Comparison of ENCODE assay signal across 25 cellular contexts in genomic region chr13:48511621-48512232, GRCh38. TPM values are rescaled to one million over a fixed set of nuclear protein-coding genes. Genes with fewer than 3 reads are reported as not detected.
DNase-seq lines count a peak whose midpoint lies in the region; ATAC-seq, FAIRE-seq and TF ChIP-seq lines count a peak whose summit lies in the region.
"Had no signal": no experiment of that assay in that cellular context is flagged by ENCODE, and none has a peak within 500 bp of the region (broad histone marks: within the 10 kb centered on the region; RNA-seq: fewer than 3 reads in every experiment).

No MANE protein-coding gene starts in this region.

- H3K9ac ChIP-seq in skeletal muscle satellite cell (ENCODE audit: low read depth, low read length) = no peak overlapping the region

- TF ChIP-seq CTCF in left ventricle myocardium inferior (IDR thresholded peaks at IDR 0.05; ENCODE audit: borderline replicate concordance) (no peak), GM23338 (conservative IDR thresholded peaks at IDR 0.05; ENCODE audit: low read depth in 2 of 2) (no peak)

- H3K9me3 ChIP-seq in left ventricle myocardium inferior (replicated peaks) (no peaks in the 10 kb centered on the region), skeletal muscle satellite cell (replicated peaks; ENCODE audit: low read length) (no peaks in the 10 kb centered on the region)
- H3K9me3 ChIP-seq: ascending aorta, esophagus muscularis mucosa, gastroesophageal sphincter, pancreas had no signal

- H3K27ac Mint-ChIP-seq in GM23338 = no peak overlapping the region
- H3K27ac Mint-ChIP-seq: activated naive CD8-positive, alpha-beta T cell; CD8-positive, alpha-beta memory T cell; naive thymus-derived CD8-positive, alpha-beta T cell had no signal

- H3K4me1 ChIP-seq in left ventricle myocardium inferior (peaks cover 52% of the 10 kb centered on the region), skeletal muscle satellite cell (ENCODE audit: control insufficient read depth, insufficient read depth, low read length) (peaks cover 1% of the 10 kb centered on the region), GM23338 (ENCODE audit: insufficient read depth) (no peaks in the 10 kb centered on the region)
- H3K4me1 ChIP-seq: ascending aorta, pancreas had no signal

- ATAC-seq in GM23338 = no peak
- ATAC-seq: gastroesophageal sphincter; naive thymus-derived CD8-positive, alpha-beta T cell; sciatic nerve had no signal

- H3K4me3 ChIP-seq in left ventricle myocardium inferior (peak overlapping the region; percentile 48), skeletal muscle satellite cell (ENCODE audit: low read length) (peak overlapping the region; percentile 12), GM23338 (no peak overlapping the region)
- H3K4me3 ChIP-seq: ascending aorta, esophagus muscularis mucosa, gastroesophageal sphincter, pancreas had no signal

- H3K27ac ChIP-seq in left ventricle myocardium inferior (replicated peaks) = peak overlapping the region; percentile 20
- no peak overlapping the region for H3K27ac ChIP-seq in GM23338 (ENCODE audit: low read depth)
- H3K27ac ChIP-seq: ascending aorta, esophagus muscularis mucosa, gastroesophageal sphincter, pancreas had no signal

- H3K4me2 ChIP-seq in skeletal muscle satellite cell (ENCODE audit: low read length) (peak overlapping the region; percentile 64), GM23338 (no peak overlapping the region)

- no peaks in the 10 kb centered on the region for H3K9me2 ChIP-seq in GM23338 (ENCODE audit: insufficient read depth)

- no peaks in the 10 kb centered on the region for H3K36me3 Mint-ChIP-seq in GM23338 (ENCODE audit: low read depth)
- H3K36me3 Mint-ChIP-seq: naive thymus-derived CD8-positive, alpha-beta T cell had no signal

- intact Hi-C loops in left ventricle myocardium inferior (cut with micrococcal nuclease) = no loop called here

- no peaks in the 10 kb centered on the region for H3K9me3 Mint-ChIP-seq in GM23338
- H3K9me3 Mint-ChIP-seq: CD8-positive, alpha-beta memory T cell; central memory CD8-positive, alpha-beta T cell; naive thymus-derived CD8-positive, alpha-beta T cell had no signal

- FAIRE-seq in GM19239 (lab: Jason Lieb, UNC) = peak; percentile 14
- FAIRE-seq: pancreas, urothelium cell line had no signal

- H3F3A ChIP-seq in GM23338 (replicated peaks; ENCODE audit: low read depth) = no peaks in the 10 kb centered on the region

- DNase-seq in GM19239 (ENCODE audit: insufficient read length, low spot score) (no peak), SHP77 treated with DMSO at 0.1 percent for 48 hours (lab: John Stamatoyannopoulos, UW) (peak; percentile 40), left ventricle myocardium inferior (no peak), NAMALWA (ENCODE audit: low spot score) (no peak), ACHN (no peak), GM23338 (ENCODE audit: low spot score) (no peak)
- DNase-seq: activated CD4-positive, alpha-beta T cell treated with anti-CD3 and anti-CD28 coated beads for 48 hours; CD8-positive, alpha-beta memory T cell; DMS153; effector CD4-positive, alpha-beta T cell; GF-D8; HCEC 1CT; mesenchymal stem cell; naive thymus-derived CD8-positive, alpha-beta T cell; NCI-H1694; OCI-M1; pancreas had no signal

- in situ Hi-C loops in ACHN (cut with HindIII; ENCODE audit: low pct_ligation_motif_present, low pct_unique_long_range_greater_than_20kb, low sequenced_read_pairs) = no loop called here

- H3K27me3 ChIP-seq in left ventricle myocardium inferior (ENCODE audit: low read depth) = no peaks in the 10 kb centered on the region
- H3K27me3 ChIP-seq in skeletal muscle satellite cell (ENCODE audit: control insufficient read depth, insufficient read depth, low read length) = no peaks in the 10 kb centered on the region
- H3K27me3 ChIP-seq in GM23338 (ENCODE audit: insufficient read depth) = no peaks in the 10 kb centered on the region
- H3K27me3 ChIP-seq: ascending aorta, esophagus muscularis mucosa, gastroesophageal sphincter, pancreas had no signal

- H3K79me2 ChIP-seq in GM23338 (replicated peaks; ENCODE audit: insufficient read depth) = no peaks in the 10 kb centered on the region

- H3K4me1 Mint-ChIP-seq in GM23338 = no peaks in the 10 kb centered on the region

- no peak overlapping the region for H2AFZ ChIP-seq in GM23338

- H3K36me3 ChIP-seq in left ventricle myocardium inferior (peaks cover 8% of the 10 kb centered on the region), skeletal muscle satellite cell (ENCODE audit: insufficient read depth, low read length) (no peaks in the 10 kb centered on the region), GM23338 (ENCODE audit: insufficient read depth) (0 out of 2 replicates have a peak, but pooled peaks cover 4% of the 10 kb centered on the region)
- H3K36me3 ChIP-seq: pancreas had no signal

- H3K4me3 Mint-ChIP-seq in GM23338 = no peak overlapping the region
- H3K4me3 Mint-ChIP-seq: activated naive CD8-positive, alpha-beta T cell; CD8-positive, alpha-beta memory T cell; central memory CD8-positive, alpha-beta T cell; naive thymus-derived CD8-positive, alpha-beta T cell had no signal

- peaks cover 3% of the 10 kb centered on the region for H3K27me3 Mint-ChIP-seq in GM23338 (ENCODE audit: insufficient read depth, low read depth, poor library complexity)
- H3K27me3 Mint-ChIP-seq: activated naive CD8-positive, alpha-beta T cell; central memory CD8-positive, alpha-beta T cell; naive thymus-derived CD8-positive, alpha-beta T cell had no signal

- no peaks in the 10 kb centered on the region for H4K20me1 ChIP-seq in GM23338 (replicated peaks; ENCODE audit: insufficient read depth)

TF ChIP-seq in GM23338, 12 proteins besides CTCF, POLR2A, EP300 and RAD21:
- TF ChIP-seq ETS1 (IDR thresholded peaks at IDR 0.05) (no peak), JUNB (IDR thresholded peaks at IDR 0.05; ENCODE audit: unreplicated experiment) (no peak), EZH2 (IDR thresholded peaks at IDR 0.05; ENCODE audit: low read depth, unreplicated experiment) (no peak), ZNF114 (CRISPR knock-in tag; IDR thresholded peaks at IDR 0.05) (no peak), STAT1 (IDR thresholded peaks at IDR 0.05; ENCODE audit: unreplicated experiment) (no peak), NANOG (IDR thresholded peaks at IDR 0.05; ENCODE audit: borderline replicate concordance) (no peak), CREB1 (CRISPR knock-in tag; IDR thresholded peaks at IDR 0.05; ENCODE audit: low read depth) (no peak), ZNF331 (CRISPR knock-in tag; IDR thresholded peaks at IDR 0.05; ENCODE audit: low read depth) (no peak), REST (IDR thresholded peaks at IDR 0.05; ENCODE audit: unreplicated experiment) (no peak), POLR2AphosphoS5 (IDR thresholded peaks at IDR 0.05; ENCODE audit: low read depth) (no peak), EZH2phosphoT487 (IDR thresholded peaks at IDR 0.05; ENCODE audit: unreplicated experiment) (no peak)

RNA-seq across cellular contexts. Expression of gene RCBTB2, which starts 21.2 kb away (rescaled TPM):
- 14.8 TPM for total RNA-seq in left ventricle myocardium inferior
- 3.9 and 8.6 TPM in 2 replicates for total RNA-seq in skeletal muscle satellite cell (2012; rRNA removed)
- total RNA-seq in GM23338 (2014; rRNA removed; shearing (Covaris generic)) = 15.3 and 20.8 TPM in 2 replicates
- 8.1 TPM in 2 replicates for polyA plus RNA-seq in GM23338 (2016; fragmentation: Nextera tagmentation; extraction: Ambion mirVana)
